In the genomic region with DNA sequence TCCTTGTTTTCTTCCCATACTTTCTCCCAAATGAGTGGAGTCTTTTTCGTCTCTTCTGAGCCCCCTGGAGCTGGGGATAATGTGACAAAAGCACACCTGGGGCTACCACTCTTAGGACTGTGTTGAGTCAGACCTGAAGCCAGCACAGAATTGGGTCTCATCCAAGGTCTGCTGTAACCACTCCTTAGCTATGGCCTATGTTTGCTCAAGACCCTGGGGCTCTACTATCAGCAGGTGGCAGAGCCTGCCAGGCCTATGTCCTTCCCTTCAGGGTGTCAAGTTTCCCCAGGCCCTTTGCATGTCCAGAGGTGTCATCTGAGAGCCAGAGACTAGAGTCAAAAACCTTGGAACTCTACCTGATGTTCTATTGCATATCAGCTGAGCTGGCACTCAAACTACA, we compare ENCODE assay signal across 20 cellular contexts.
"Had no signal": no experiment of that assay in that cellular context is flagged by ENCODE, and none has a peak within 500 bp of the region (broad histone marks: within the 10 kb centered on the region; RNA-seq: fewer than 3 reads in every experiment).

No MANE protein-coding gene starts in this region.

- DNase-seq: activated CD4-positive, alpha-beta T cell treated with anti-CD3 and anti-CD28 coated beads for 36 hours; activated CD4-positive, alpha-beta T cell treated with anti-CD3 and anti-CD28 coated beads, Interleukin-2, amount 50 U/mL, for 48 hours; activated gamma-delta T cell treated with Interleukin-2 at 50 U/mL for 16 hours; foreskin keratinocyte; glutamatergic neuron; hippocampal formation; islet precursor cell; left colon; lower lobe of right lung; naive thymus-derived CD8-positive, alpha-beta T cell; psoas muscle; right cardiac atrium; stimulated activated CD4-positive, alpha-beta T cell treated with anti-CD3 and anti-CD28 coated beads, Interleukin-2, amount 100 ng/mL, for 24 hours; stimulated activated naive CD8-positive, alpha-beta T cell treated with anti-CD3 and anti-CD28 coated beads, Interleukin-15, Interleukin-2, amounts not matched to agents 100 U/mL and 50 U/mL, for 24 hours; substantia nigra had no signal

- H3K36me3 ChIP-seq: cardiac muscle cell, lower lobe of right lung, tibial nerve had no signal

- H3K27me3 ChIP-seq: cardiac muscle cell, foreskin keratinocyte, tibial nerve had no signal

- H3K4me1 ChIP-seq: foreskin keratinocyte, lower lobe of right lung, psoas muscle, tibial nerve had no signal

- ATAC-seq: activated CD4-positive, alpha-beta T cell treated with anti-CD3 and anti-CD28 coated beads for 36 hours; foreskin keratinocyte; left colon; lower lobe of right lung; naive thymus-derived CD8-positive, alpha-beta T cell; psoas muscle; right cardiac atrium; stimulated activated naive CD8-positive, alpha-beta T cell treated with anti-CD3 and anti-CD28 coated beads, Interleukin-15, Interleukin-2, amounts not matched to agents 100 U/mL and 50 U/mL, for 24 hours had no signal

- H3K9me3 ChIP-seq: lower lobe of right lung had no signal

- H3K27ac ChIP-seq: cardiac muscle cell, epithelial cell of prostate, foreskin keratinocyte, lower lobe of right lung, psoas muscle, tibial nerve had no signal

- FAIRE-seq: TTC549, urothelium cell line had no signal

- H3K4me3 ChIP-seq: cardiac muscle cell, lower lobe of right lung, psoas muscle, tibial nerve had no signal
